Comparison of ENCODE assay signal across 1 cellular context in the genomic region with DNA sequence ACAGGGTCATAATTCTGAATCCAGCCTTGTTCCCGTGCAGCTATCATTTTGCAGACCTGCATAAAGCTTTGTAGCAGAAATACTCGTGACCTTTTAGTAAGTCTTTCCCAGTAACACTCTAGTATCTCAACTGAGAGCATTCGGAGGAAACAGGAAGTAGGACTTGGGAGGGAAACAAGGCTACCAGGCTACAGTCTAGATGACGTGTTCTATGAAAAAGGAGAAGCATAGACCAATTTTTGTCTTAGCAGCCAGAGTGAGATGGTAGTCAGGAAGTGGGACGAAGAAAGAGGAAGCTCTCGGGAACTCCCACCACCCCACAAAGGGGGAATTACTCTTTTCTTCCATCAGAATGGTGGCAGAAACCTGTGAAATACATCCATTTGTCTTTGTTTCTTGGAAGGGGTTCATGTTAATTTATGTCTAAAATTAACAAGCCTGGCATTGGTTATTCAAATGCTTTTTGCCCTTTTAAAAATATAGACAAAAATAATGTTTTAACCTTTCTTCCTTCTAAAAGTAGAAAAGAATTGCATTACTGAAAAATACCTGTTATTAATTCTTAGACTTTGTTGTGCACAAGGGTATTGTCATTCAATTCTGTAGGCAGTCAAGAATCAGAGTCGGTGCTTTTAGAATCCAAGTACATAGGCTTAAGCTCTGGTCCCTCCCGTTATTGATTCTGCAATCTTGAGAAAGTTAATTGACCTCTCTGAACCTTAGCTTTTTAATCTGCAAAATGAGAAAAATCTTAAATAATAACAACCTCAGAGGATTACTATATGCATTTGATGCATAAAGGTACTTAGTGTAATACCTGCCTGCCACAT.
TF ChIP-seq lines count a peak whose summit lies in the region.

No MANE protein-coding gene starts in this region.

TF ChIP-seq in GM12878, 131 proteins besides CTCF, POLR2A, EP300 and RAD21 (continues in another document):
- TF ChIP-seq NFIC (IDR thresholded peaks at IDR 0.05; ENCODE audit: low read depth, low read length) (0 out of 2 replicates have a peak, but pooled peaks have one; percentile 40), ZNF217 (IDR thresholded peaks at IDR 0.05) (no peak), CBX5 (IDR thresholded peaks at IDR 0.05; ENCODE audit: low read depth) (no peak), GABPA (IDR thresholded peaks at IDR 0.05; ENCODE audit: low read depth) (peak; percentile 32; the same call in 1 of the 2 replicates), MYC (IDR thresholded peaks at IDR 0.05; ENCODE audit: insufficient read depth, insufficient read length, insufficient replicate concordance, low read length, severe bottlenecking) (no peak), FOXK2 (IDR thresholded peaks at IDR 0.05) (no peak), BCL11A (IDR thresholded peaks at IDR 0.05; ENCODE audit: low read depth, low read length) (no peak), IKZF2 (IDR thresholded peaks at IDR 0.05) (peak; percentile 93), IKZF1 (conservative IDR thresholded peaks at IDR 0.05) (peak; percentile 90), SUZ12 (IDR thresholded peaks at IDR 0.05; ENCODE audit: unreplicated experiment) (no peak), TCF12 (IDR thresholded peaks at IDR 0.05; ENCODE audit: low read depth, low read length) (no peak), SMAD1 (IDR thresholded peaks at IDR 0.05; ENCODE audit: low read depth, partially characterized antibody) (no peak), MEF2A (IDR thresholded peaks at IDR 0.05; ENCODE audit: insufficient read depth, low read depth, low read length) (no peak), ESRRA (IDR thresholded peaks at IDR 0.05; ENCODE audit: low read length) (no peak), SMAD5 (IDR thresholded peaks at IDR 0.05; ENCODE audit: low read depth) (no peak), CEBPB (IDR thresholded peaks at IDR 0.05; ENCODE audit: borderline replicate concordance in 1 of 2, low read depth in 2 of 2, low read length in 2 of 2) (no peak), NBN (IDR thresholded peaks at IDR 0.05) (0 out of 2 replicates have a peak, but pooled peaks have one; percentile 63), ATF7 (IDR thresholded peaks at IDR 0.05; ENCODE audit: low read depth) (peak; percentile 87), MTA3 (IDR thresholded peaks at IDR 0.05; ENCODE audit: borderline replicate concordance, low read length) (no peak), FOS (IDR thresholded peaks at IDR 0.05; ENCODE audit: borderline replicate concordance, extremely low read depth, insufficient read length) (no peak), EED (IDR thresholded peaks at IDR 0.05; ENCODE audit: low read depth) (peak; percentile 81), JUND (IDR thresholded peaks at IDR 0.05; ENCODE audit: low read depth, low read length) (no peak), RBBP5 (conservative IDR thresholded peaks at IDR 0.05) (no peak), POLR2AphosphoS5 (IDR thresholded peaks at IDR 0.05; ENCODE audit: low read length) (no peak), JUNB (IDR thresholded peaks at IDR 0.05) (0 out of 2 replicates have a peak, but pooled peaks have one; percentile 22), DPF2 (IDR thresholded peaks at IDR 0.05) (peak; percentile 76), MTA2 (IDR thresholded peaks at IDR 0.05; ENCODE audit: low read depth) (peak; percentile 67), KAT2A (conservative IDR thresholded peaks at IDR 0.05; ENCODE audit: control insufficient read depth, low read depth, low read length) (no peak), CREB1 (IDR thresholded peaks at IDR 0.05; ENCODE audit: low read depth) (peak; percentile 35; the same call in 1 of the 2 replicates)
- TF ChIP-seq, protein P1, sequence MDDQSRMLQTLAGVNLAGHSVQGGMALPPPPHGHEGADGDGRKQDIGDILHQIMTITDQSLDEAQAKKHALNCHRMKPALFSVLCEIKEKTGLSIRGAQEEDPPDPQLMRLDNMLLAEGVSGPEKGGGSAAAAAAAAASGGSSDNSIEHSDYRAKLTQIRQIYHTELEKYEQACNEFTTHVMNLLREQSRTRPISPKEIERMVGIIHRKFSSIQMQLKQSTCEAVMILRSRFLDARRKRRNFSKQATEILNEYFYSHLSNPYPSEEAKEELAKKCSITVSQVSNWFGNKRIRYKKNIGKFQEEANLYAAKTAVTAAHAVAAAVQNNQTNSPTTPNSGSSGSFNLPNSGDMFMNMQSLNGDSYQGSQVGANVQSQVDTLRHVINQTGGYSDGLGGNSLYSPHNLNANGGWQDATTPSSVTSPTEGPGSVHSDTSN (IDR thresholded peaks at IDR 0.05; ENCODE audit: insufficient replicate concordance, low read depth, low read length), result no peak
- TF ChIP-seq, protein P2, sequence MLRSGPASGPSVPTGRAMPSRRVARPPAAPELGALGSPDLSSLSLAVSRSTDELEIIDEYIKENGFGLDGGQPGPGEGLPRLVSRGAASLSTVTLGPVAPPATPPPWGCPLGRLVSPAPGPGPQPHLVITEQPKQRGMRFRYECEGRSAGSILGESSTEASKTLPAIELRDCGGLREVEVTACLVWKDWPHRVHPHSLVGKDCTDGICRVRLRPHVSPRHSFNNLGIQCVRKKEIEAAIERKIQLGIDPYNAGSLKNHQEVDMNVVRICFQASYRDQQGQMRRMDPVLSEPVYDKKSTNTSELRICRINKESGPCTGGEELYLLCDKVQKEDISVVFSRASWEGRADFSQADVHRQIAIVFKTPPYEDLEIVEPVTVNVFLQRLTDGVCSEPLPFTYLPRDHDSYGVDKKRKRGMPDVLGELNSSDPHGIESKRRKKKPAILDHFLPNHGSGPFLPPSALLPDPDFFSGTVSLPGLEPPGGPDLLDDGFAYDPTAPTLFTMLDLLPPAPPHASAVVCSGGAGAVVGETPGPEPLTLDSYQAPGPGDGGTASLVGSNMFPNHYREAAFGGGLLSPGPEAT (IDR thresholded peaks at IDR 0.05; ENCODE audit: low read depth), result peak; percentile 88
- TF ChIP-seq, protein P3, sequence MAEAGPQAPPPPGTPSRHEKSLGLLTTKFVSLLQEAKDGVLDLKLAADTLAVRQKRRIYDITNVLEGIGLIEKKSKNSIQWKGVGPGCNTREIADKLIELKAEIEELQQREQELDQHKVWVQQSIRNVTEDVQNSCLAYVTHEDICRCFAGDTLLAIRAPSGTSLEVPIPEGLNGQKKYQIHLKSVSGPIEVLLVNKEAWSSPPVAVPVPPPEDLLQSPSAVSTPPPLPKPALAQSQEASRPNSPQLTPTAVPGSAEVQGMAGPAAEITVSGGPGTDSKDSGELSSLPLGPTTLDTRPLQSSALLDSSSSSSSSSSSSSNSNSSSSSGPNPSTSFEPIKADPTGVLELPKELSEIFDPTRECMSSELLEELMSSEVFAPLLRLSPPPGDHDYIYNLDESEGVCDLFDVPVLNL (IDR thresholded peaks at IDR 0.05; ENCODE audit: low read depth, low read length), result no peak
- TF ChIP-seq, protein P4, sequence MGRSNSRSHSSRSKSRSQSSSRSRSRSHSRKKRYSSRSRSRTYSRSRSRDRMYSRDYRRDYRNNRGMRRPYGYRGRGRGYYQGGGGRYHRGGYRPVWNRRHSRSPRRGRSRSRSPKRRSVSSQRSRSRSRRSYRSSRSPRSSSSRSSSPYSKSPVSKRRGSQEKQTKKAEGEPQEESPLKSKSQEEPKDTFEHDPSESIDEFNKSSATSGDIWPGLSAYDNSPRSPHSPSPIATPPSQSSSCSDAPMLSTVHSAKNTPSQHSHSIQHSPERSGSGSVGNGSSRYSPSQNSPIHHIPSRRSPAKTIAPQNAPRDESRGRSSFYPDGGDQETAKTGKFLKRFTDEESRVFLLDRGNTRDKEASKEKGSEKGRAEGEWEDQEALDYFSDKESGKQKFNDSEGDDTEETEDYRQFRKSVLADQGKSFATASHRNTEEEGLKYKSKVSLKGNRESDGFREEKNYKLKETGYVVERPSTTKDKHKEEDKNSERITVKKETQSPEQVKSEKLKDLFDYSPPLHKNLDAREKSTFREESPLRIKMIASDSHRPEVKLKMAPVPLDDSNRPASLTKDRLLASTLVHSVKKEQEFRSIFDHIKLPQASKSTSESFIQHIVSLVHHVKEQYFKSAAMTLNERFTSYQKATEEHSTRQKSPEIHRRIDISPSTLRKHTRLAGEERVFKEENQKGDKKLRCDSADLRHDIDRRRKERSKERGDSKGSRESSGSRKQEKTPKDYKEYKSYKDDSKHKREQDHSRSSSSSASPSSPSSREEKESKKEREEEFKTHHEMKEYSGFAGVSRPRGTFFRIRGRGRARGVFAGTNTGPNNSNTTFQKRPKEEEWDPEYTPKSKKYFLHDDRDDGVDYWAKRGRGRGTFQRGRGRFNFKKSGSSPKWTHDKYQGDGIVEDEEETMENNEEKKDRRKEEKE (IDR thresholded peaks at IDR 0.05), result no peak
- TF ChIP-seq, protein P5, sequence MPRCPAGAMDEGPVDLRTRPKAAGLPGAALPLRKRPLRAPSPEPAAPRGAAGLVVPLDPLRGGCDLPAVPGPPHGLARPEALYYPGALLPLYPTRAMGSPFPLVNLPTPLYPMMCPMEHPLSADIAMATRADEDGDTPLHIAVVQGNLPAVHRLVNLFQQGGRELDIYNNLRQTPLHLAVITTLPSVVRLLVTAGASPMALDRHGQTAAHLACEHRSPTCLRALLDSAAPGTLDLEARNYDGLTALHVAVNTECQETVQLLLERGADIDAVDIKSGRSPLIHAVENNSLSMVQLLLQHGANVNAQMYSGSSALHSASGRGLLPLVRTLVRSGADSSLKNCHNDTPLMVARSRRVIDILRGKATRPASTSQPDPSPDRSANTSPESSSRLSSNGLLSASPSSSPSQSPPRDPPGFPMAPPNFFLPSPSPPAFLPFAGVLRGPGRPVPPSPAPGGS (IDR thresholded peaks at IDR 0.05; ENCODE audit: borderline replicate concordance, insufficient read depth, low read depth, low read length, poor library complexity, severe bottlenecking), result no peak
- TF ChIP-seq, protein P6, sequence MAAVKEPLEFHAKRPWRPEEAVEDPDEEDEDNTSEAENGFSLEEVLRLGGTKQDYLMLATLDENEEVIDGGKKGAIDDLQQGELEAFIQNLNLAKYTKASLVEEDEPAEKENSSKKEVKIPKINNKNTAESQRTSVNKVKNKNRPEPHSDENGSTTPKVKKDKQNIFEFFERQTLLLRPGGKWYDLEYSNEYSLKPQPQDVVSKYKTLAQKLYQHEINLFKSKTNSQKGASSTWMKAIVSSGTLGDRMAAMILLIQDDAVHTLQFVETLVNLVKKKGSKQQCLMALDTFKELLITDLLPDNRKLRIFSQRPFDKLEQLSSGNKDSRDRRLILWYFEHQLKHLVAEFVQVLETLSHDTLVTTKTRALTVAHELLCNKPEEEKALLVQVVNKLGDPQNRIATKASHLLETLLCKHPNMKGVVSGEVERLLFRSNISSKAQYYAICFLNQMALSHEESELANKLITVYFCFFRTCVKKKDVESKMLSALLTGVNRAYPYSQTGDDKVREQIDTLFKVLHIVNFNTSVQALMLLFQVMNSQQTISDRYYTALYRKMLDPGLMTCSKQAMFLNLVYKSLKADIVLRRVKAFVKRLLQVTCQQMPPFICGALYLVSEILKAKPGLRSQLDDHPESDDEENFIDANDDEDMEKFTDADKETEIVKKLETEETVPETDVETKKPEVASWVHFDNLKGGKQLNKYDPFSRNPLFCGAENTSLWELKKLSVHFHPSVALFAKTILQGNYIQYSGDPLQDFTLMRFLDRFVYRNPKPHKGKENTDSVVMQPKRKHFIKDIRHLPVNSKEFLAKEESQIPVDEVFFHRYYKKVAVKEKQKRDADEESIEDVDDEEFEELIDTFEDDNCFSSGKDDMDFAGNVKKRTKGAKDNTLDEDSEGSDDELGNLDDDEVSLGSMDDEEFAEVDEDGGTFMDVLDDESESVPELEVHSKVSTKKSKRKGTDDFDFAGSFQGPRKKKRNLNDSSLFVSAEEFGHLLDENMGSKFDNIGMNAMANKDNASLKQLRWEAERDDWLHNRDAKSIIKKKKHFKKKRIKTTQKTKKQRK (IDR thresholded peaks at IDR 0.05; ENCODE audit: low read depth, low read length), result no peak
- TF ChIP-seq, protein P7, sequence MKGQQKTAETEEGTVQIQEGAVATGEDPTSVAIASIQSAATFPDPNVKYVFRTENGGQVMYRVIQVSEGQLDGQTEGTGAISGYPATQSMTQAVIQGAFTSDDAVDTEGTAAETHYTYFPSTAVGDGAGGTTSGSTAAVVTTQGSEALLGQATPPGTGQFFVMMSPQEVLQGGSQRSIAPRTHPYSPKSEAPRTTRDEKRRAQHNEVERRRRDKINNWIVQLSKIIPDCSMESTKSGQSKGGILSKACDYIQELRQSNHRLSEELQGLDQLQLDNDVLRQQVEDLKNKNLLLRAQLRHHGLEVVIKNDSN (IDR thresholded peaks at IDR 0.05; ENCODE audit: borderline replicate concordance, extremely low read length, insufficient read depth, low read depth, low read length), result no peak
- TF ChIP-seq, protein P8, sequence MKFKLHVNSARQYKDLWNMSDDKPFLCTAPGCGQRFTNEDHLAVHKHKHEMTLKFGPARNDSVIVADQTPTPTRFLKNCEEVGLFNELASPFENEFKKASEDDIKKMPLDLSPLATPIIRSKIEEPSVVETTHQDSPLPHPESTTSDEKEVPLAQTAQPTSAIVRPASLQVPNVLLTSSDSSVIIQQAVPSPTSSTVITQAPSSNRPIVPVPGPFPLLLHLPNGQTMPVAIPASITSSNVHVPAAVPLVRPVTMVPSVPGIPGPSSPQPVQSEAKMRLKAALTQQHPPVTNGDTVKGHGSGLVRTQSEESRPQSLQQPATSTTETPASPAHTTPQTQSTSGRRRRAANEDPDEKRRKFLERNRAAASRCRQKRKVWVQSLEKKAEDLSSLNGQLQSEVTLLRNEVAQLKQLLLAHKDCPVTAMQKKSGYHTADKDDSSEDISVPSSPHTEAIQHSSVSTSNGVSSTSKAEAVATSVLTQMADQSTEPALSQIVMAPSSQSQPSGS (IDR thresholded peaks at IDR 0.05; ENCODE audit: low read length), result peak; percentile 30; the same call in 1 of the 2 replicates
- TF ChIP-seq, protein P9, sequence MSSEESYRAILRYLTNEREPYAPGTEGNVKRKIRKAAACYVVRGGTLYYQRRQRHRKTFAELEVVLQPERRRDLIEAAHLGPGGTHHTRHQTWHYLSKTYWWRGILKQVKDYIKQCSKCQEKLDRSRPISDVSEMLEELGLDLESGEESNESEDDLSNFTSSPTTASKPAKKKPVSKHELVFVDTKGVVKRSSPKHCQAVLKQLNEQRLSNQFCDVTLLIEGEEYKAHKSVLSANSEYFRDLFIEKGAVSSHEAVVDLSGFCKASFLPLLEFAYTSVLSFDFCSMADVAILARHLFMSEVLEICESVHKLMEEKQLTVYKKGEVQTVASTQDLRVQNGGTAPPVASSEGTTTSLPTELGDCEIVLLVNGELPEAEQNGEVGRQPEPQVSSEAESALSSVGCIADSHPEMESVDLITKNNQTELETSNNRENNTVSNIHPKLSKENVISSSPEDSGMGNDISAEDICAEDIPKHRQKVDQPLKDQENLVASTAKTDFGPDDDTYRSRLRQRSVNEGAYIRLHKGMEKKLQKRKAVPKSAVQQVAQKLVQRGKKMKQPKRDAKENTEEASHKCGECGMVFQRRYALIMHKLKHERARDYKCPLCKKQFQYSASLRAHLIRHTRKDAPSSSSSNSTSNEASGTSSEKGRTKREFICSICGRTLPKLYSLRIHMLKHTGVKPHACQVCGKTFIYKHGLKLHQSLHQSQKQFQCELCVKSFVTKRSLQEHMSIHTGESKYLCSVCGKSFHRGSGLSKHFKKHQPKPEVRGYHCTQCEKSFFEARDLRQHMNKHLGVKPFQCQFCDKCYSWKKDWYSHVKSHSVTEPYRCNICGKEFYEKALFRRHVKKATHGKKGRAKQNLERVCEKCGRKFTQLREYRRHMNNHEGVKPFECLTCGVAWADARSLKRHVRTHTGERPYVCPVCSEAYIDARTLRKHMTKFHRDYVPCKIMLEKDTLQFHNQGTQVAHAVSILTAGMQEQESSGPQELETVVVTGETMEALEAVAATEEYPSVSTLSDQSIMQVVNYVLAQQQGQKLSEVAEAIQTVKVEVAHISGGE (CRISPR knock-in tag; IDR thresholded peaks at IDR 0.05), result no peak
- TF ChIP-seq, protein P10, sequence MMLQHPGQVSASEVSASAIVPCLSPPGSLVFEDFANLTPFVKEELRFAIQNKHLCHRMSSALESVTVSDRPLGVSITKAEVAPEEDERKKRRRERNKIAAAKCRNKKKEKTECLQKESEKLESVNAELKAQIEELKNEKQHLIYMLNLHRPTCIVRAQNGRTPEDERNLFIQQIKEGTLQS (IDR thresholded peaks at IDR 0.05; ENCODE audit: borderline replicate concordance, extremely low read depth, low read depth, low read length), result no peak
